ENCODE assay signal across 8 cellular contexts in the genomic region with DNA sequence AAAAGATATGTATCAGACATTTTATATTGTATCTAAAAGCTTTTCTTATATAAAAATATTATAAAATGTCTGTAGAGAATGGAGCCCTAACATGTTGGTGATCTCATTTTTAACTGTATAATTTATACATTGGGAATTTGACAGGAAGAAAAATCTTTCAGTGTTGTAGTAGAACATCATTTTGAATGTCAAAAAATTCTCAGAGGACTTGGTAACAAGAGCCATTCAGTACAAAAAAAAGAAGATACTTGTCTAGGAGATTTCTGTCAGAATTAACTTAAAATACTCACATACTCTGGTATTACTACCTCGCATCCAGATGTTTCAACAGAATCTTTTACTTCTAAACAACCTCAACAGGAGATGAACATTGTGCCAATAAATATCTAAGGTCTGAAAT.
"Had no signal": no experiment of that assay in that cellular context is flagged by ENCODE, and none has a peak within 500 bp of the region (broad histone marks: within the 10 kb centered on the region; RNA-seq: fewer than 3 reads in every experiment).

No MANE protein-coding gene starts in this region.

- H3K9ac ChIP-seq: KMS-11 had no signal

- H3K4me3 ChIP-seq: K562 had no signal

- DNase-seq: IMR-90, KBM-7, KG1 had no signal

- H3K27ac ChIP-seq: HL-60, KMS-11 had no signal

- H3K4me2 ChIP-seq: KMS-11 had no signal

- FAIRE-seq: HepG2, HTR-8/SVneo, K562 had no signal
